In genomic region chr22:45120440-45120839, GRCh38 we compare ENCODE assay signal across 34 cellular contexts.
"Had no signal": no experiment of that assay in that cellular context is flagged by ENCODE, and none has a peak within 500 bp of the region (broad histone marks: within the 10 kb centered on the region; RNA-seq: fewer than 3 reads in every experiment).

No MANE protein-coding gene starts in this region.

- H3K4me3 ChIP-seq: adrenal gland, ascending aorta, cardiac muscle cell had no signal

- ATAC-seq: activated CD4-positive, alpha-beta T cell treated with anti-CD3 and anti-CD28 coated beads for 36 hours; activated CD4-positive, CD25-positive, alpha-beta regulatory T cell treated with anti-CD3 and anti-CD28 coated beads, Interleukin-2, amount 50 U/mL, for 24 hours; activated CD8-positive, alpha-beta T cell treated with anti-CD3 and anti-CD28 coated beads for 36 hours; activated naive CD4-positive, alpha-beta T cell treated with anti-CD3 and anti-CD28 coated beads, Interleukin-2, amount 50 U/mL, for 72 hours; activated T-cell treated with anti-CD3 and anti-CD28 coated beads, Interleukin-2, amount 50 U/mL, for 4 hours; activated T-cell treated with anti-CD3 and anti-CD28 coated beads, Interleukin-2, amount 50 U/mL, for 72 hours; activated T-helper 17 cell treated with anti-CD3 and anti-CD28 coated beads, Interleukin-2, amount 50 U/mL, for 72 hours; WTC11 had no signal

- DNase-seq: activated CD4-positive, alpha-beta memory T cell treated with anti-CD3 and anti-CD28 coated beads for 36 hours; activated CD4-positive, alpha-beta T cell treated with anti-CD3 and anti-CD28 coated beads for 1 hour; activated CD4-positive, alpha-beta T cell treated with anti-CD3 and anti-CD28 coated beads for 36 hours; activated CD4-positive, alpha-beta T cell treated with anti-CD3 and anti-CD28 coated beads, Interleukin-2, amount 10 ng/mL, durations not matched to agents 24 days and 14 days; activated CD4-positive, alpha-beta T cell treated with anti-CD3 and anti-CD28 coated beads, Interleukin-2, amount 50 U/mL, for 1 hour; activated CD4-positive, alpha-beta T cell treated with anti-CD3 and anti-CD28 coated beads, Interleukin-2, amount 50 U/mL, for 4 hours; activated CD4-positive, CD25-positive, alpha-beta regulatory T cell; activated CD8-positive, alpha-beta memory T cell treated with anti-CD3 and anti-CD28 coated beads, Interleukin-2, amount 50 U/mL, for 4 hours; activated CD8-positive, alpha-beta T cell treated with anti-CD3 and anti-CD28 coated beads for 36 hours; activated effector memory CD4-positive, alpha-beta T cell treated with anti-CD3 and anti-CD28 coated beads, Interleukin-2, amount 50 U/mL, for 16 hours; activated gamma-delta T cell treated with Interleukin-2 at 50 U/mL for 16 hours; activated naive CD4-positive, alpha-beta T cell; activated naive CD4-positive, alpha-beta T cell treated with anti-CD3 and anti-CD28 coated beads for 36 hours; activated naive CD4-positive, alpha-beta T cell treated with anti-CD3 and anti-CD28 coated beads, Interleukin-2, amount 50 U/mL, for 16 hours; activated naive CD8-positive, alpha-beta T cell treated with anti-CD3 and anti-CD28 coated beads for 36 hours; activated T-cell treated with anti-CD3 and anti-CD28 coated beads for 4 hours; activated T-cell treated with anti-CD3 and anti-CD28 coated beads, Interleukin-2, amount 50 U/mL, for 1 hour; activated T-cell treated with anti-CD3 and anti-CD28 coated beads, Interleukin-2, amount 50 U/mL, for 4 hours; activated T-cell treated with anti-CD3 and anti-CD28 coated beads, Interleukin-2, amount 50 U/mL, for 72 hours; adrenal gland; amygdala; anterior cingulate cortex; caudate nucleus; cerebellar nuclear complex; T-helper 1 cell; T-helper 2 cell; T-helper 9 cell; WERI-Rb-1 had no signal

- H3K4me1 ChIP-seq: adrenal gland, ascending aorta had no signal

- H3K9me3 ChIP-seq: adrenal gland, ascending aorta had no signal

- H3K27ac ChIP-seq: adrenal gland, ascending aorta, cardiac muscle cell, WERI-Rb-1 had no signal

- H3K36me3 ChIP-seq: adrenal gland, ascending aorta, cardiac muscle cell, WERI-Rb-1 had no signal

- H3K27me3 ChIP-seq: adrenal gland, ascending aorta, cardiac muscle cell had no signal
